8 cellular contexts compared by ENCODE assay signal in genomic region chr16:79769320-79770243, GRCh38.
DNase-seq lines count a peak whose midpoint lies in the region; ATAC-seq and TF ChIP-seq lines count a peak whose summit lies in the region.

No MANE protein-coding gene starts in this region.

- H3K4me1 ChIP-seq in gastroesophageal sphincter (peaks cover 4 to 42% (median 6%) of the 10 kb centered on the region in 3 donors), sigmoid colon (peaks cover 0 to 51% (median 40%) of the 10 kb centered on the region in 4 donors)

- H3K27me3 ChIP-seq in gastroesophageal sphincter (no peaks in the 10 kb centered on the region), sigmoid colon (no peaks in the 10 kb centered on the region)

- no peaks in the 10 kb centered on the region for H3K9me3 ChIP-seq in gastroesophageal sphincter
- no peaks in the 10 kb centered on the region for H3K9me3 ChIP-seq in sigmoid colon

- H3K36me3 ChIP-seq in gastroesophageal sphincter (no peaks in the 10 kb centered on the region), sigmoid colon (no peaks in the 10 kb centered on the region)

- peak overlapping the region; percentile 84 for H3K27ac ChIP-seq in VCaP
- peak overlapping the region; percentile 41 to 86 (median 80) for H3K27ac ChIP-seq in gastroesophageal sphincter
- H3K27ac ChIP-seq in sigmoid colon: peak overlapping the region; percentile 80 to 86 (median 83)

- intact Hi-C loops in sigmoid colon (cut with DNase I): loop anchor here (2.0 to 5.0 kb wide), 4 partner anchors 73 to 288 kb away; partner anchors contain the start of gene MAF

- ATAC-seq in gastroesophageal sphincter (no peak), HG03521 (IDR thresholded peaks at IDR 0.05; ENCODE audit: unreplicated experiment) (no peak)

- WGBS in gastroesophageal sphincter (ENCODE audit: low coverage in 1 of 2), 2 donors: 51 to 53% methylated on average over 5 to 7 of the region's 10 CpGs
- WGBS in sigmoid colon, 2 donors: 36 to 46% methylated on average over 10 of the region's 10 CpGs

- TF ChIP-seq EP300 in gastroesophageal sphincter (IDR thresholded peaks at IDR 0.05) (no peak), sigmoid colon (IDR thresholded peaks at IDR 0.05) (no peak)

- peak overlapping the region; percentile 63 for H3K4me3 ChIP-seq in GM12875 (ENCODE audit: low read depth, low read length)
- H3K4me3 ChIP-seq in gastroesophageal sphincter: peak overlapping the region; percentile 52 to 65
- peak overlapping the region; percentile 47 to 59 (median 53) for H3K4me3 ChIP-seq in sigmoid colon

- no peak for DNase-seq in sigmoid colon
- no peak for DNase-seq in NCI-H2107 (lab: John Stamatoyannopoulos, UW)
- no peak for DNase-seq in EL
- DNase-seq in NCI-H1105 (lab: John Stamatoyannopoulos, UW): no peak

- no peak for TF ChIP-seq CTCF in GM12875 (IDR thresholded peaks at IDR 0.05; ENCODE audit: borderline replicate concordance, insufficient read depth, low read depth, low read length)
- no peak for TF ChIP-seq CTCF in VCaP (conservative IDR thresholded peaks at IDR 0.05)
- no peak for TF ChIP-seq CTCF in gastroesophageal sphincter (IDR thresholded peaks at IDR 0.05)
- TF ChIP-seq CTCF in sigmoid colon (IDR thresholded peaks at IDR 0.05): no peak

- TF ChIP-seq POLR2A in gastroesophageal sphincter (IDR thresholded peaks at IDR 0.05): no peak
- no peak for TF ChIP-seq POLR2A in sigmoid colon (IDR thresholded peaks at IDR 0.05)
